Comparison of ENCODE assay signal across 33 cellular contexts in the genomic region with DNA sequence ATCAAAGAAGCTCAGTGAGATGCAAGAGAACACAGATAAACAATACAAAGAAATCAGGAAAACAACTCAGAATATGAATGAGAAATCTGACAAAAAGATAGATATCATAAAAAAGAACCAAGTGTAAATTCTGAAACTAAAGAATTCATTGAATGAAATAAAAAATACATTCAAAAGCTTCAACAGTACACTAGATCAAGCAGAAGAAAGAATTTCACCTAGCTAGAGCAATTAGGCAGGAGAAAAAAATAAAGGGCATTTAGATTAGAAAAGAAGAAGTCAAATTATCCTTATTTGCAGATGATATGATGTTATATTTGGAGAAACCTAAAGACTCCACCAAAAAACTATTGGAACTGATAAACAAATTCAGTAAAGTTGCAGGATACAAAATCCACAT. TPM values are rescaled to one million over a fixed set of nuclear protein-coding genes. Genes with fewer than 3 reads are reported as not detected.
"Had no signal": no experiment of that assay in that cellular context is flagged by ENCODE, and none has a peak within 500 bp of the region (broad histone marks: within the 10 kb centered on the region; RNA-seq: fewer than 3 reads in every experiment).

No MANE protein-coding gene starts in this region.

- DNase-seq: colonic mucosa; cortex of kidney; effector CD8-positive, alpha-beta T cell; effector memory CD8-positive, alpha-beta T cell; endodermal cell; erythroblast; esophagus squamous epithelium; foreskin fibroblast; foreskin melanocyte; gastrocnemius medialis; glutamatergic neuron; head of caudate nucleus; heart right ventricle; hippocampal formation; left cardiac atrium; left lung; left ventricle myocardium superior; lower lobe of right lung; mesenchymal stem cell; mucosa of descending colon had no signal

- H3K4me3 Mint-ChIP-seq: dendritic cell treated with granulocyte-macrophage colony-stimulating factor and Interleukin-4, amounts not matched to agents 40 ng/mL and 50 ng/mL, for 4 days; effector memory CD8-positive, alpha-beta T cell; endodermal cell; mesothelial cell of epicardium had no signal

- ATAC-seq: effector memory CD8-positive, alpha-beta T cell; esophagus mucosa; gastrocnemius medialis; heart right ventricle; left cardiac atrium; left lung; left ventricle myocardium superior; lower lobe of right lung; mucosa of descending colon had no signal

- H3K36me3 ChIP-seq: colonic mucosa, esophagus squamous epithelium, gastrocnemius medialis, heart right ventricle, left lung, lower lobe of right lung had no signal

- FAIRE-seq: endometrium, islet of Langerhans, keratinocyte had no signal

- H3K4me1 Mint-ChIP-seq: endodermal cell, mesothelial cell of epicardium had no signal

- H3K27ac ChIP-seq: colonic mucosa, epithelial cell of prostate, esophagus squamous epithelium, gastrocnemius medialis, heart right ventricle, left lung, lower lobe of right lung had no signal

- H3K27ac Mint-ChIP-seq: dendritic cell treated with granulocyte-macrophage colony-stimulating factor and Interleukin-4, amounts not matched to agents 40 ng/mL and 50 ng/mL, for 4 days; effector memory CD8-positive, alpha-beta T cell; endodermal cell; mesothelial cell of epicardium had no signal

- H3K27me3 ChIP-seq: colonic mucosa, left lung had no signal

- H3K4me3 ChIP-seq: colonic mucosa, esophagus squamous epithelium, gastrocnemius medialis, heart right ventricle, left lung, lower lobe of right lung, mucosa of descending colon had no signal

- H3K36me3 Mint-ChIP-seq: mesothelial cell of epicardium had no signal

- H3K9me3 ChIP-seq: colonic mucosa had no signal

- H3K4me1 ChIP-seq: colonic mucosa, esophagus squamous epithelium, gastrocnemius medialis, heart right ventricle, left lung, lower lobe of right lung had no signal

RNA-seq across cellular contexts. Expression of a gene that starts 19.4 kb away (rescaled TPM):
- total RNA-seq: dermis microvascular lymphatic vessel endothelial cell, endodermal cell, glomerular endothelial cell, kidney epithelial cell, lung microvascular endothelial cell had no signal

RNA-seq across cellular contexts. Expression of a gene that starts 30.2 kb away (rescaled TPM):
- total RNA-seq: dermis microvascular lymphatic vessel endothelial cell, gastrocnemius medialis, glomerular endothelial cell, heart right ventricle, kidney epithelial cell, left cardiac atrium, left ventricle myocardium superior, lower leg skin, lower lobe of right lung, lung microvascular endothelial cell, mesenteric fat pad, mesothelial cell of epicardium had no signal
- polyA plus RNA-seq: heart right ventricle, keratinocyte had no signal
